ENCODE assay signal across 27 cellular contexts in genomic region chr10:131626274-131626673, GRCh38.
"Had no signal": no experiment of that assay in that cellular context is flagged by ENCODE, and none has a peak within 500 bp of the region (broad histone marks: within the 10 kb centered on the region; RNA-seq: fewer than 3 reads in every experiment).

No MANE protein-coding gene starts in this region.

- H3K27me3 Mint-ChIP-seq: activated CD4-positive, alpha-beta T cell treated with anti-CD3 and anti-CD28 coated beads for 36 hours; activated CD4-positive, alpha-beta T cell treated with anti-CD3 and anti-CD28 coated beads, Interleukin-2, amount 10 ng/mL, durations not matched to agents 7 days and 5 days; activated naive CD4-positive, alpha-beta T cell treated with anti-CD3 and anti-CD28 coated beads, Interleukin-2, amount 10 ng/mL, durations not matched to agents 7 days and 5 days; activated naive CD8-positive, alpha-beta T cell treated with anti-CD3 and anti-CD28 coated beads, Interleukin-2, amount 10 ng/mL, durations not matched to agents 7 days and 5 days had no signal

- FAIRE-seq: endometrium, endothelial cell of umbilical vein, frontal cortex had no signal

- H3K9me3 Mint-ChIP-seq: activated CD4-positive, alpha-beta T cell treated with anti-CD3 and anti-CD28 coated beads, Interleukin-2, amount 10 ng/mL, durations not matched to agents 7 days and 5 days; activated naive CD4-positive, alpha-beta T cell treated with anti-CD3 and anti-CD28 coated beads, Interleukin-2, amount 10 ng/mL, durations not matched to agents 7 days and 5 days; activated naive CD8-positive, alpha-beta T cell treated with anti-CD3 and anti-CD28 coated beads, Interleukin-2, amount 10 ng/mL, durations not matched to agents 7 days and 5 days had no signal

- H3K36me3 Mint-ChIP-seq: activated naive CD4-positive, alpha-beta T cell treated with anti-CD3 and anti-CD28 coated beads, Interleukin-2, amount 10 ng/mL, durations not matched to agents 7 days and 5 days; activated naive CD4-positive, alpha-beta T cell treated with anti-CD3 and anti-CD28 coated beads, Interleukin-2, amount 50 U/mL, for 72 hours; activated naive CD8-positive, alpha-beta T cell treated with anti-CD3 and anti-CD28 coated beads, Interleukin-2, amount 10 ng/mL, durations not matched to agents 7 days and 5 days; brain had no signal

- DNase-seq: activated CD4-positive, alpha-beta T cell treated with anti-CD3 and anti-CD28 coated beads for 36 hours; activated CD4-positive, alpha-beta T cell treated with anti-CD3 and anti-CD28 coated beads, Interleukin-2, amount 10 ng/mL, durations not matched to agents 7 days and 5 days; activated CD4-positive, alpha-beta T cell treated with anti-CD3 and anti-CD28 coated beads, Interleukin-2, amount 50 U/mL, for 48 hours; activated CD4-positive, CD25-positive, alpha-beta regulatory T cell; activated CD4-positive, CD25-positive, alpha-beta regulatory T cell treated with anti-CD3 and anti-CD28 coated beads, Interleukin-2, amount 50 U/mL, for 72 hours; activated gamma-delta T cell; activated naive CD4-positive, alpha-beta T cell; activated naive CD4-positive, alpha-beta T cell treated with anti-CD3 and anti-CD28 coated beads, Interleukin-2, amount 10 ng/mL, durations not matched to agents 7 days and 5 days; activated naive CD8-positive, alpha-beta T cell treated with anti-CD3 and anti-CD28 coated beads, Interleukin-2, amount 10 ng/mL, durations not matched to agents 7 days and 5 days; activated T-cell treated with anti-CD3 and anti-CD28 coated beads, Interleukin-2, amount 50 U/mL, for 1 hour; activated T-cell treated with anti-CD3 and anti-CD28 coated beads, Interleukin-2, amount 50 U/mL, for 72 hours; central memory CD4-positive, alpha-beta T cell; cerebellar nuclear complex; colonic mucosa; effector CD8-positive, alpha-beta T cell; foreskin fibroblast; head of caudate nucleus; T-helper 2 cell had no signal

- ATAC-seq: activated CD4-positive, alpha-beta T cell treated with anti-CD3 and anti-CD28 coated beads for 36 hours; activated naive CD4-positive, alpha-beta T cell treated with anti-CD3 and anti-CD28 coated beads, Interleukin-2, amount 50 U/mL, for 72 hours; activated T-cell treated with anti-CD3 and anti-CD28 coated beads, Interleukin-2, amount 50 U/mL, for 72 hours had no signal

- H3K27ac ChIP-seq: ascending aorta, breast epithelium, cardiac muscle cell, colonic mucosa, epithelial cell of prostate had no signal

- H3K4me3 ChIP-seq: ascending aorta, breast epithelium, cardiac muscle cell, colonic mucosa had no signal

- H3K4me1 Mint-ChIP-seq: activated CD4-positive, alpha-beta T cell treated with anti-CD3 and anti-CD28 coated beads for 36 hours; activated CD4-positive, alpha-beta T cell treated with anti-CD3 and anti-CD28 coated beads, Interleukin-2, amount 10 ng/mL, durations not matched to agents 7 days and 5 days; activated naive CD4-positive, alpha-beta T cell treated with anti-CD3 and anti-CD28 coated beads, Interleukin-2, amount 10 ng/mL, durations not matched to agents 7 days and 5 days; activated naive CD8-positive, alpha-beta T cell treated with anti-CD3 and anti-CD28 coated beads, Interleukin-2, amount 10 ng/mL, durations not matched to agents 7 days and 5 days had no signal

- H3K36me3 ChIP-seq: ascending aorta, breast epithelium, cardiac muscle cell, colonic mucosa had no signal

- H3K9me3 ChIP-seq: ascending aorta, colonic mucosa had no signal

- H3K4me3 Mint-ChIP-seq: activated CD4-positive, alpha-beta T cell treated with anti-CD3 and anti-CD28 coated beads for 36 hours; activated CD4-positive, alpha-beta T cell treated with anti-CD3 and anti-CD28 coated beads, Interleukin-2, amount 10 ng/mL, durations not matched to agents 7 days and 5 days; activated naive CD4-positive, alpha-beta T cell treated with anti-CD3 and anti-CD28 coated beads, Interleukin-2, amount 10 ng/mL, durations not matched to agents 7 days and 5 days; activated naive CD8-positive, alpha-beta T cell treated with anti-CD3 and anti-CD28 coated beads, Interleukin-2, amount 10 ng/mL, durations not matched to agents 7 days and 5 days; activated T-cell treated with anti-CD3 and anti-CD28 coated beads, Interleukin-2, amount 50 U/mL, for 72 hours had no signal

- H3K4me1 ChIP-seq: ascending aorta, breast epithelium, colonic mucosa had no signal

- H3K27me3 ChIP-seq: ascending aorta, cardiac muscle cell, colonic mucosa had no signal

- H3K27ac Mint-ChIP-seq: activated CD4-positive, alpha-beta T cell treated with anti-CD3 and anti-CD28 coated beads for 36 hours; activated CD4-positive, alpha-beta T cell treated with anti-CD3 and anti-CD28 coated beads, Interleukin-2, amount 10 ng/mL, durations not matched to agents 7 days and 5 days; activated naive CD4-positive, alpha-beta T cell treated with anti-CD3 and anti-CD28 coated beads, Interleukin-2, amount 10 ng/mL, durations not matched to agents 7 days and 5 days; activated naive CD4-positive, alpha-beta T cell treated with anti-CD3 and anti-CD28 coated beads, Interleukin-2, amount 50 U/mL, for 72 hours; activated naive CD8-positive, alpha-beta T cell treated with anti-CD3 and anti-CD28 coated beads, Interleukin-2, amount 10 ng/mL, durations not matched to agents 7 days and 5 days; activated T-cell treated with anti-CD3 and anti-CD28 coated beads, Interleukin-2, amount 50 U/mL, for 72 hours; brain had no signal
